Comparison of ENCODE assay signal across 17 cellular contexts in the genomic region with DNA sequence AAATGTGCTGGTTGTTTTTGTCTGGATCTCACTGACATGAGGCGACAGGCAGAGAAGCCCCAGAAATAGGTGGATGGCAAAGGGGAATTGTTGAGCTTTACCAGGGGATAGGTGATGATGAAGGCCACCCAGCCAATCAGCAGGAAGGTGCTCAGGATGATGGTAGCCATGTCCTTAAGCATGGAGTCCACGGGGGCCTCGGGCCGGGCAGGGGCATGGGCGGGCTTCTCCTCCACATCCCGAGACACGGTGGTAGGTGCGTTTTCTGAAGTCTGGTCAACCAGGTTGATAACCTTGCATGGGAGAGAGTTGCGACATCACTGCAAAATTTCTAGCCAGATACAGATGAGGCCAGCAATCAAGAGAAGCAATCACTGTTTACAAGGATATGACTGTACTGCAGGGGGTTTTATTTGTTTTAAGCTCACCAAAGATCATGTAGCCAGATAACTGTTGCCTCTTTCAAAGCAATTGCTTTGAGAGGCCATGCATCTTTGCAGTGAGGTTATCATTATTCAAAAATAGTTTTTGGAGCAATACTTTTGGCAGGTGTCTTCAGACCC. TPM values are rescaled to one million over a fixed set of nuclear protein-coding genes. Genes with fewer than 3 reads are reported as not detected.
DNase-seq lines count a peak whose midpoint lies in the region; ATAC-seq and TF ChIP-seq lines count a peak whose summit lies in the region.
"Had no signal": no experiment of that assay in that cellular context is flagged by ENCODE, and none has a peak within 500 bp of the region (broad histone marks: within the 10 kb centered on the region; RNA-seq: fewer than 3 reads in every experiment).

No MANE protein-coding gene starts in this region.

- no peak overlapping the region for H3K4me3 Mint-ChIP-seq in activated T-cell treated with anti-CD3 and anti-CD28 coated beads, Interleukin-2, amount 50 U/mL, for 24 hours
- H3K4me3 Mint-ChIP-seq: CD4-positive, CD25-positive, alpha-beta regulatory T cell; memory B cell; naive thymus-derived CD4-positive, alpha-beta T cell had no signal

- no peak overlapping the region for H3K4me3 ChIP-seq in right lobe of liver

- H3K27me3 ChIP-seq in right lobe of liver, result no peaks in the 10 kb centered on the region

- no peaks in the 10 kb centered on the region for H3K9me3 Mint-ChIP-seq in activated T-cell treated with anti-CD3 and anti-CD28 coated beads, Interleukin-2, amount 50 U/mL, for 24 hours
- H3K9me3 Mint-ChIP-seq: CD4-positive, CD25-positive, alpha-beta regulatory T cell; memory B cell; naive thymus-derived CD4-positive, alpha-beta T cell had no signal

- intact Hi-C loops in right lobe of liver (cut with DNase I), result no loop called here

- peak overlapping the region; percentile 32 for H3K27ac Mint-ChIP-seq in activated T-cell treated with anti-CD3 and anti-CD28 coated beads, Interleukin-2, amount 50 U/mL, for 24 hours

- peaks cover 45% of the 10 kb centered on the region for H3K4me1 Mint-ChIP-seq in activated T-cell treated with anti-CD3 and anti-CD28 coated beads, Interleukin-2, amount 50 U/mL, for 24 hours (ENCODE audit: low read depth)

- TF ChIP-seq CTCF in right lobe of liver (IDR thresholded peaks at IDR 0.05), result no peak

- H3K9me3 ChIP-seq in right lobe of liver, result no peaks in the 10 kb centered on the region
- H3K9me3 ChIP-seq: SK-N-SH had no signal

- no peak for TF ChIP-seq POLR2A in right lobe of liver (IDR thresholded peaks at IDR 0.05)

- H3K4me1 ChIP-seq in right lobe of liver, result peaks cover 0 to 23% (median 0%) of the 10 kb centered on the region in 4 donors

- peak overlapping the region in 2 of 3 donors; percentile 32 to 48 for H3K27ac ChIP-seq in right lobe of liver

- peak; percentile 29 to 79 (median 70) for ATAC-seq in right lobe of liver
- ATAC-seq: naive thymus-derived CD4-positive, alpha-beta T cell had no signal

- 49% methylated on average over 5 of the region's 9 CpGs for WGBS in right lobe of liver (ENCODE audit: insufficient coverage, low coverage, low lambda C conversion rate, missing lambda C conversion rate)

- H3K36me3 ChIP-seq in right lobe of liver, result peaks cover 0 to 82% (median 37%) of the 10 kb centered on the region in 4 donors

- peaks cover 86% of the 10 kb centered on the region for H3K36me3 Mint-ChIP-seq in activated T-cell treated with anti-CD3 and anti-CD28 coated beads, Interleukin-2, amount 50 U/mL, for 24 hours (ENCODE audit: low read depth)

- DNase-seq in activated T-cell treated with anti-CD3 and anti-CD28 coated beads, Interleukin-2, amount 50 U/mL, for 24 hours, result no peak
- DNase-seq in activated T-cell treated with anti-CD3 and anti-CD28 coated beads, Interleukin-2, amount 50 U/mL, for 1 hour, result no peak
- DNase-seq in NAMALWA (ENCODE audit: low spot score) (peak; percentile 20), amniotic epithelial cell (ENCODE audit: low read depth) (peak; percentile 63), right lobe of liver (no peak), NOMO-1 (lab: John Stamatoyannopoulos, UW; ENCODE audit: unreplicated experiment in 2 of 2) (no peak), NCI-H69 (lab: John Stamatoyannopoulos, UW) (no peak), Kasumi-1 (lab: John Stamatoyannopoulos, UW) (no peak)
- DNase-seq: activated effector memory CD4-positive, alpha-beta T cell treated with Interleukin-2 at 50 U/mL for 16 hours; CD4-positive, CD25-positive, alpha-beta regulatory T cell; DND-41; effector CD8-positive, alpha-beta T cell; naive thymus-derived CD4-positive, alpha-beta T cell; NCI-H1048; SK-N-SH; stimulated activated CD4-positive, alpha-beta T cell treated with anti-CD3 and anti-CD28 coated beads, Interleukin-4, amount 100 ng/mL, for 1 hour had no signal

- H3K27me3 Mint-ChIP-seq in activated T-cell treated with anti-CD3 and anti-CD28 coated beads, Interleukin-2, amount 50 U/mL, for 24 hours, result no peaks in the 10 kb centered on the region
- H3K27me3 Mint-ChIP-seq: CD4-positive, CD25-positive, alpha-beta regulatory T cell; memory B cell; naive thymus-derived CD4-positive, alpha-beta T cell had no signal

RNA-seq across cellular contexts. Expression of a gene that starts 37.3 kb away (rescaled TPM):
- 10 to 100 TPM in 3 of 6 experiments, 1 to 10 TPM in 3; 5.5 to 16.1 (median 8.6) TPM for total RNA-seq in right lobe of liver

RNA-seq across cellular contexts. Expression of a gene that starts 59.6 kb away (rescaled TPM):
- under 1 TPM in 3 of 6 experiments, not detected in 3; 0.07 to 0.33 (median 0.12) TPM for total RNA-seq in right lobe of liver

Comparison
In these comparisons a context has a peak if more than half of its experiments do, and no peak if none do; other contexts are left out.
1. DNase-seq: peak in NAMALWA (single experiment) and amniotic epithelial cell (single experiment); none in activated T-cell treated with anti-CD3 and anti-CD28 coated beads, Interleukin-2, amount 50 U/mL, for 24 hours (single experiment), activated T-cell treated with anti-CD3 and anti-CD28 coated beads, Interleukin-2, amount 50 U/mL, for 1 hour (single experiment), right lobe of liver (0 of 3), NOMO-1 (0 of 2), NCI-H69 (single experiment) and Kasumi-1 (0 of 2).